ENCODE assay signal across 29 cellular contexts in genomic region chr15:85491663-85492062, GRCh38.
"Had no signal": no experiment of that assay in that cellular context is flagged by ENCODE, and none has a peak within 500 bp of the region (broad histone marks: within the 10 kb centered on the region; RNA-seq: fewer than 3 reads in every experiment).

No MANE protein-coding gene starts in this region.

- H3K27me3 ChIP-seq: adrenal gland, body of pancreas, cardiac muscle cell, colonic mucosa, hepatocyte, neural progenitor cell, uterus had no signal

- H3K27me3 Mint-ChIP-seq: activated CD4-positive, alpha-beta memory T cell treated with anti-CD3 and anti-CD28 coated beads for 36 hours; activated CD4-positive, alpha-beta T cell treated with anti-CD3 and anti-CD28 coated beads, Interleukin-2, amount 10 ng/mL, durations not matched to agents 24 days and 14 days; activated naive CD8-positive, alpha-beta T cell treated with anti-CD3 and anti-CD28 coated beads for 36 hours; stimulated activated naive CD8-positive, alpha-beta T cell treated with anti-CD3 and anti-CD28 coated beads, Interleukin-15, Interleukin-2, amounts not matched to agents 100 ng/mL and 50 ng/mL, for 24 hours had no signal

- H3K27ac ChIP-seq: adrenal gland, body of pancreas, cardiac muscle cell, colonic mucosa, hepatocyte, neural progenitor cell, thoracic aorta, uterus had no signal

- H3K36me3 Mint-ChIP-seq: natural killer cell had no signal

- H3K9me3 Mint-ChIP-seq: activated CD4-positive, alpha-beta memory T cell treated with anti-CD3 and anti-CD28 coated beads for 36 hours; activated CD4-positive, alpha-beta T cell treated with anti-CD3 and anti-CD28 coated beads, Interleukin-2, amount 10 ng/mL, durations not matched to agents 24 days and 14 days; activated naive CD4-positive, alpha-beta T cell treated with anti-CD3 and anti-CD28 coated beads for 36 hours; activated naive CD8-positive, alpha-beta T cell treated with anti-CD3 and anti-CD28 coated beads for 36 hours; activated T-helper 1 cell treated with anti-CD3 and anti-CD28 coated beads, Interleukin-12 subunit alpha, Interleukin-12 subunit beta, Interleukin-2, Interleukin-4 antibody, amounts not matched to agents 30 ng/mL and 10 ng/mL and 1 ng/mL, durations not matched to agents 14 hours and 24 hours and 36 hours; natural killer cell; neural progenitor cell; stimulated activated naive CD8-positive, alpha-beta T cell treated with anti-CD3 and anti-CD28 coated beads, Interleukin-15, Interleukin-2, amounts not matched to agents 100 ng/mL and 50 ng/mL, for 24 hours; T-helper 2 cell treated with Interferon-gamma antibody and Interleukin-4, amounts not matched to agents 5 μg/mL and 100 μg/mL, for 36 hours had no signal

- H3K4me3 Mint-ChIP-seq: activated CD4-positive, alpha-beta memory T cell treated with anti-CD3 and anti-CD28 coated beads for 36 hours; activated CD4-positive, alpha-beta T cell treated with anti-CD3 and anti-CD28 coated beads, Interleukin-2, amount 10 ng/mL, durations not matched to agents 24 days and 14 days; activated naive CD4-positive, alpha-beta T cell treated with anti-CD3 and anti-CD28 coated beads for 36 hours; activated naive CD8-positive, alpha-beta T cell treated with anti-CD3 and anti-CD28 coated beads for 36 hours; activated T-helper 1 cell treated with anti-CD3 and anti-CD28 coated beads, Interleukin-12 subunit alpha, Interleukin-12 subunit beta, Interleukin-2, Interleukin-4 antibody, amounts not matched to agents 30 ng/mL and 10 ng/mL and 1 ng/mL, durations not matched to agents 14 hours and 24 hours and 36 hours; natural killer cell; neural progenitor cell; stimulated activated naive CD8-positive, alpha-beta T cell treated with anti-CD3 and anti-CD28 coated beads, Interleukin-15, Interleukin-2, amounts not matched to agents 100 ng/mL and 50 ng/mL, for 24 hours; T-helper 2 cell treated with Interferon-gamma antibody and Interleukin-4, amounts not matched to agents 5 μg/mL and 100 μg/mL, for 36 hours had no signal

- H3K9me3 ChIP-seq: adrenal gland, body of pancreas, colonic mucosa, thoracic aorta, uterus had no signal

- H3K4me3 ChIP-seq: adrenal gland, body of pancreas, cardiac muscle cell, colonic mucosa, hepatocyte, neural progenitor cell, thoracic aorta, uterus had no signal

- ATAC-seq: body of pancreas, natural killer cell, right cardiac atrium had no signal

- DNase-seq: activated CD4-positive, alpha-beta memory T cell treated with anti-CD3 and anti-CD28 coated beads for 36 hours; activated CD4-positive, alpha-beta T cell treated with anti-CD3 and anti-CD28 coated beads, Interleukin-2, amount 10 ng/mL, durations not matched to agents 24 days and 14 days; activated CD4-positive, CD25-positive, alpha-beta regulatory T cell treated with anti-CD3 and anti-CD28 coated beads, Interleukin-2, amount 50 U/mL, for 72 hours; activated CD8-positive, alpha-beta memory T cell treated with anti-CD3 and anti-CD28 coated beads, Interleukin-2, amount 50 U/mL, for 4 hours; activated effector memory CD4-positive, alpha-beta T cell treated with anti-CD3 and anti-CD28 coated beads, Interleukin-2, amount 50 U/mL, for 16 hours; activated naive CD4-positive, alpha-beta T cell treated with anti-CD3 and anti-CD28 coated beads for 36 hours; activated naive CD8-positive, alpha-beta T cell treated with anti-CD3 and anti-CD28 coated beads for 36 hours; activated T-cell treated with anti-CD3 and anti-CD28 coated beads, Interleukin-2, amount 50 U/mL, for 1 hour; adrenal gland; aorta; body of pancreas; cerebellar nuclear complex; colonic mucosa; effector memory CD4-positive, alpha-beta T cell; glutamatergic neuron; islet precursor cell; midbrain; natural killer cell; right cardiac atrium; T-helper 1 cell; trophoblast cell; uterus had no signal

- H3K4me1 ChIP-seq: colonic mucosa, uterus had no signal

- H3K27ac Mint-ChIP-seq: activated CD4-positive, alpha-beta memory T cell treated with anti-CD3 and anti-CD28 coated beads for 36 hours; activated CD4-positive, alpha-beta T cell treated with anti-CD3 and anti-CD28 coated beads, Interleukin-2, amount 10 ng/mL, durations not matched to agents 24 days and 14 days; activated naive CD4-positive, alpha-beta T cell treated with anti-CD3 and anti-CD28 coated beads for 36 hours; activated naive CD8-positive, alpha-beta T cell treated with anti-CD3 and anti-CD28 coated beads for 36 hours; activated T-helper 1 cell treated with anti-CD3 and anti-CD28 coated beads, Interleukin-12 subunit alpha, Interleukin-12 subunit beta, Interleukin-2, Interleukin-4 antibody, amounts not matched to agents 30 ng/mL and 10 ng/mL and 1 ng/mL, durations not matched to agents 14 hours and 24 hours and 36 hours; natural killer cell; neural progenitor cell; stimulated activated naive CD8-positive, alpha-beta T cell treated with anti-CD3 and anti-CD28 coated beads, Interleukin-15, Interleukin-2, amounts not matched to agents 100 ng/mL and 50 ng/mL, for 24 hours; T-helper 2 cell treated with Interferon-gamma antibody and Interleukin-4, amounts not matched to agents 5 μg/mL and 100 μg/mL, for 36 hours had no signal

- H3K36me3 ChIP-seq: adrenal gland, colonic mucosa, neural progenitor cell, thoracic aorta, uterus had no signal
